7 cellular contexts compared by ENCODE assay signal in the genomic region with DNA sequence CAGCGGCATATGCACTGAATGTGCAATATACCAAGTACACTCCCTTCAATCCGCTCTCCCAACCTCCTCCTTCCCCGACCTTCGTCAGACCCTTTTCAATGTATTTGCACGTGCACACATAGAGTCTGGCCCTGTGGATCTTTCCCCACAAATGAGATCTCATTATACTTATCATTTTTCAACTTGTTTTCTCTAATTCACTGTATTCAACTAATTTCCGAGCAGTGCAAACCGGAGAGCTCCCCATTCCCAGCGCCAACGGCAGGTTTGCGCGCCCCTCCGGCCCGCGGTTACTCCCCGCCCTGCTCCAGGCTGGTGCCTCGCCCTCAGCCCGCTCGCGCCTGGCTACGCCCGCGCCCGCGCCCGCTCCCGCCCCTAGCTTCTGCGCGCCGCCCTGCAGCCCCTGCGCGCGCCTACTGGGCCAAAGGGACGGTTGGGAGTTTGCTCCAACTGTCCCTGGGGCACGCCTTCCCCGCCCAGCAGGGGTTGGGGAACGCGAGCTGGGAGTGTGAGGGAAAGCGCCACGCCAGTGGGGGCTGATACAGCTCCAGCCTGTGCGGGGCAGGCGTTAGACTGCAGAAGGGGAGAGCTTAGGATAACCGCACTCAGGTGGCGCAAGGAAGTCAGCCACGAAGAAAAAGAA. TPM values are rescaled to one million over a fixed set of nuclear protein-coding genes. Genes with fewer than 3 reads are reported as not detected.
A peak's percentile ranks its signal among the peaks of the same experiment; 100 is the strongest.
DNase-seq lines count a peak whose midpoint lies in the region; ATAC-seq and TF ChIP-seq lines count a peak whose summit lies in the region.

No MANE protein-coding gene starts in this region.

- H3K4me3 Mint-ChIP-seq in activated CD4-positive, alpha-beta memory T cell treated with anti-CD3 and anti-CD28 coated beads, Interleukin-2, amount 10 ng/mL, durations not matched to agents 7 days and 5 days, result peak overlapping the region; percentile 33
- peak overlapping the region; percentile 41 for H3K4me3 Mint-ChIP-seq in osteocyte (ENCODE audit: unreplicated experiment)

- no peak overlapping the region for H3K9ac ChIP-seq in fibroblast of lung (ENCODE audit: insufficient read depth, low read length)

- no peaks in the 10 kb centered on the region for H3K9me3 Mint-ChIP-seq in activated CD4-positive, alpha-beta memory T cell treated with anti-CD3 and anti-CD28 coated beads, Interleukin-2, amount 10 ng/mL, durations not matched to agents 7 days and 5 days
- H3K9me3 Mint-ChIP-seq in osteocyte (ENCODE audit: unreplicated experiment), result no peaks in the 10 kb centered on the region

- no peaks in the 10 kb centered on the region for H3K36me3 ChIP-seq in GM06990 (ENCODE audit: control insufficient read depth, insufficient read depth, low read length)
- no peaks in the 10 kb centered on the region for H3K36me3 ChIP-seq in fibroblast of lung (ENCODE audit: control insufficient read depth, insufficient read depth, low read length)

- no peak for ATAC-seq in HG03108 (IDR thresholded peaks at IDR 0.05; ENCODE audit: unreplicated experiment)

- TF ChIP-seq CTCF in GM06990 (IDR thresholded peaks at IDR 0.05; ENCODE audit: insufficient read depth, low read length, poor library complexity, severe bottlenecking) (no peak), fibroblast of lung (conservative IDR thresholded peaks at IDR 0.05 in 1 of 2, IDR thresholded peaks at IDR 0.05 in 1 of 2; ENCODE audit: low read depth in 1 of 2, low read length in 2 of 2) (peak in 1 of 2 donors; percentile 4), osteocyte (IDR thresholded peaks at IDR 0.05) (peak; percentile 21)

- H3K4me1 ChIP-seq in fibroblast of lung (ENCODE audit: control insufficient read depth, extremely low read depth, insufficient read depth, low read length), result peaks cover 6% of the 10 kb centered on the region

- no peaks in the 10 kb centered on the region for H3K36me3 Mint-ChIP-seq in activated CD4-positive, alpha-beta memory T cell treated with anti-CD3 and anti-CD28 coated beads, Interleukin-2, amount 10 ng/mL, durations not matched to agents 7 days and 5 days (ENCODE audit: low read depth)
- no peaks in the 10 kb centered on the region for H3K36me3 Mint-ChIP-seq in osteocyte (ENCODE audit: unreplicated experiment)

- no peak overlapping the region for H3K27ac ChIP-seq in fibroblast of lung (ENCODE audit: insufficient read depth, low read length)

- no peaks in the 10 kb centered on the region for H4K20me1 ChIP-seq in fibroblast of lung (ENCODE audit: control insufficient read depth, extremely low read depth, insufficient read depth, low read length)

- DNase-seq in GM06990 (ENCODE audit: extremely low read depth, insufficient read length) (no peak), NCI-H146 treated with DMSO at 0.1 percent for 48 hours (lab: John Stamatoyannopoulos, UW; ENCODE audit: unreplicated experiment) (peak; percentile 59), fibroblast of lung (ENCODE audit: low read depth in 2 of 2) (peak in 1 of 2 donors; percentile 14), osteocyte (ENCODE audit: extremely low spot score, unreplicated experiment) (no peak), SKM-1 treated with dmso at 0.1 percent for 144 hours (lab: John Stamatoyannopoulos, UW; ENCODE audit: unreplicated experiment) (no peak)
- peak; percentile 30 for DNase-seq in activated CD4-positive, alpha-beta memory T cell treated with anti-CD3 and anti-CD28 coated beads, Interleukin-2, amount 10 ng/mL, durations not matched to agents 7 days and 5 days

- H3K27me3 Mint-ChIP-seq in activated CD4-positive, alpha-beta memory T cell treated with anti-CD3 and anti-CD28 coated beads, Interleukin-2, amount 10 ng/mL, durations not matched to agents 7 days and 5 days, result peaks cover 77% of the 10 kb centered on the region
- H3K27me3 Mint-ChIP-seq in osteocyte (ENCODE audit: unreplicated experiment), result peaks cover 78% of the 10 kb centered on the region

- 0 out of 2 replicates have a peak overlapping the region, but pooled peaks have one; percentile 18 for H3K4me3 ChIP-seq in GM06990 (replicated peaks; ENCODE audit: low read depth, low read length)
- H3K4me3 ChIP-seq in fibroblast of lung (replicated peaks in 1 of 4; ENCODE audit: control extremely low read depth in 1 of 4, insufficient read depth in 1 of 4, low read depth in 3 of 4, low read length in 4 of 4), result peak overlapping the region; percentile 10 to 45 (median 38)

- CTCF ChIA-PET in activated CD4-positive, alpha-beta memory T cell treated with anti-CD3 and anti-CD28 coated beads, Interleukin-2, amount 10 ng/mL, durations not matched to agents 7 days and 5 days (lab: Charles Lee), result interaction anchor here (0.8 to 2.0 kb wide), 11 partner anchors 9 to 273 kb away, joined by 3 to 7 read pairs (median 4); partner anchors contain the start of genes CCNO and DHX29

- no peak overlapping the region for H3K27ac Mint-ChIP-seq in activated CD4-positive, alpha-beta memory T cell treated with anti-CD3 and anti-CD28 coated beads, Interleukin-2, amount 10 ng/mL, durations not matched to agents 7 days and 5 days
- no peak overlapping the region for H3K27ac Mint-ChIP-seq in osteocyte (ENCODE audit: unreplicated experiment)

- H2AFZ ChIP-seq in fibroblast of lung (ENCODE audit: low read length), result peak overlapping the region; percentile 34

- H3K4me1 Mint-ChIP-seq in activated CD4-positive, alpha-beta memory T cell treated with anti-CD3 and anti-CD28 coated beads, Interleukin-2, amount 10 ng/mL, durations not matched to agents 7 days and 5 days, result peaks cover 39% of the 10 kb centered on the region
- H3K4me1 Mint-ChIP-seq in osteocyte (ENCODE audit: unreplicated experiment), result peaks cover 26% of the 10 kb centered on the region

- H3K27me3 ChIP-seq in GM06990 (replicated peaks; ENCODE audit: control insufficient read depth, insufficient read depth, low read length) (peaks cover 3% of the 10 kb centered on the region), fibroblast of lung (ENCODE audit: control insufficient read depth, insufficient read depth, low read length) (peaks cover 40% of the 10 kb centered on the region)

- no peaks in the 10 kb centered on the region for H3K9me3 ChIP-seq in fibroblast of lung (ENCODE audit: control insufficient read depth, insufficient read depth, low read depth, low read length)

- H3K79me2 ChIP-seq in fibroblast of lung (ENCODE audit: control insufficient read depth, insufficient read depth, low read length), result no peaks in the 10 kb centered on the region

- peak overlapping the region; percentile 84 for H3K4me2 ChIP-seq in fibroblast of lung (ENCODE audit: extremely low read depth, insufficient read depth, low read length)

- POLR2A ChIA-PET in activated CD4-positive, alpha-beta memory T cell treated with anti-CD3 and anti-CD28 coated beads, Interleukin-2, amount 10 ng/mL, durations not matched to agents 7 days and 5 days (lab: Charles Lee), result interaction anchor here (0.6 to 1.3 kb wide), 2 partner anchors 24 to 836 kb away, joined by 3 read pairs; no protein-coding TSS in a partner anchor

RNA-seq across cellular contexts. Expression of gene CDC20B, which starts 3.3 kb away (rescaled TPM):
- total RNA-seq in activated CD4-positive, alpha-beta memory T cell treated with anti-CD3 and anti-CD28 coated beads, Interleukin-2, amount 10 ng/mL, durations not matched to agents 7 days and 5 days, result under 1 TPM; 0.13 to 0.18 TPM
- total RNA-seq in fibroblast of lung (under 0.01 TPM in 1 of 2 replicates, not detected in the other), osteocyte (not detected in 2 replicates)
- polyA plus RNA-seq in fibroblast of lung, result 0.12 TPM in 1 of 2 replicates, not detected in the other
- 0.08 TPM in 1 of 2 replicates, not detected in the other for polyA plus RNA-seq in fibroblast of lung (2012)
- polyA minus RNA-seq in fibroblast of lung (ENCODE audit: low replicate concordance), result not detected in 2 replicates

RNA-seq across cellular contexts. Expression of gene GPX8, which starts 16.3 kb away (rescaled TPM):
- not detected for total RNA-seq in activated CD4-positive, alpha-beta memory T cell treated with anti-CD3 and anti-CD28 coated beads, Interleukin-2, amount 10 ng/mL, durations not matched to agents 7 days and 5 days
- total RNA-seq in fibroblast of lung (75.5 and 84.7 TPM in 2 replicates), osteocyte (139 and 154 TPM in 2 replicates)
- polyA plus RNA-seq in fibroblast of lung, result 191 and 241 TPM in 2 replicates
- polyA plus RNA-seq in fibroblast of lung (2012), result 137 and 146 TPM in 2 replicates
- 14.0 and 21.0 TPM in 2 replicates for polyA minus RNA-seq in fibroblast of lung (ENCODE audit: low replicate concordance)

RNA-seq across cellular contexts. Expression of gene MCIDAS, which starts 50.8 kb away (rescaled TPM):
- total RNA-seq in activated CD4-positive, alpha-beta memory T cell treated with anti-CD3 and anti-CD28 coated beads, Interleukin-2, amount 10 ng/mL, durations not matched to agents 7 days and 5 days, result not detected
- not detected in 2 replicates for total RNA-seq in fibroblast of lung
- polyA plus RNA-seq in fibroblast of lung, result not detected in 2 replicates
- polyA plus RNA-seq in fibroblast of lung (2012), result not detected in 2 replicates
- polyA minus RNA-seq in fibroblast of lung (ENCODE audit: low replicate concordance), result not detected in 2 replicates
- not detected in 2 replicates for total RNA-seq in osteocyte

RNA-seq across cellular contexts. Expression of gene CCNO, which starts 57.1 kb away (rescaled TPM):
- under 1 TPM in 1 of 2 experiments, not detected in 1; 0.15 TPM for total RNA-seq in activated CD4-positive, alpha-beta memory T cell treated with anti-CD3 and anti-CD28 coated beads, Interleukin-2, amount 10 ng/mL, durations not matched to agents 7 days and 5 days
- total RNA-seq in fibroblast of lung, result not detected in 2 replicates
- polyA plus RNA-seq in fibroblast of lung, result 0.03 TPM in 1 of 2 replicates, not detected in the other
- polyA plus RNA-seq in fibroblast of lung (2012), result 0.10 and 0.12 TPM in 2 replicates
- not detected in 2 replicates for polyA minus RNA-seq in fibroblast of lung (ENCODE audit: low replicate concordance)
- total RNA-seq in osteocyte, result 0.34 TPM in 1 of 2 replicates, not detected in the other

Comparison
In these comparisons a context has a peak if more than half of its experiments do, and no peak if none do; other contexts are left out.
1. DNase-seq: peak in NCI-H146 treated with DMSO at 0.1 percent for 48 hours (single experiment) and activated CD4-positive, alpha-beta memory T cell treated with anti-CD3 and anti-CD28 coated beads, Interleukin-2, amount 10 ng/mL, durations not matched to agents 7 days and 5 days (single experiment); none in GM06990 (single experiment), osteocyte (single experiment) and SKM-1 treated with dmso at 0.1 percent for 144 hours (single experiment).
2. RNA of gene GPX8, which starts 16.3 kb away (total RNA-seq): 139 to 154 TPM in osteocyte and 75.5 to 84.7 TPM in fibroblast of lung; not detected in activated CD4-positive, alpha-beta memory T cell treated with anti-CD3 and anti-CD28 coated beads, Interleukin-2, amount 10 ng/mL, durations not matched to agents 7 days and 5 days; every median in the first group is over 10 times any median in the second.